ENCODE assay signal across 8 cellular contexts in the genomic region with DNA sequence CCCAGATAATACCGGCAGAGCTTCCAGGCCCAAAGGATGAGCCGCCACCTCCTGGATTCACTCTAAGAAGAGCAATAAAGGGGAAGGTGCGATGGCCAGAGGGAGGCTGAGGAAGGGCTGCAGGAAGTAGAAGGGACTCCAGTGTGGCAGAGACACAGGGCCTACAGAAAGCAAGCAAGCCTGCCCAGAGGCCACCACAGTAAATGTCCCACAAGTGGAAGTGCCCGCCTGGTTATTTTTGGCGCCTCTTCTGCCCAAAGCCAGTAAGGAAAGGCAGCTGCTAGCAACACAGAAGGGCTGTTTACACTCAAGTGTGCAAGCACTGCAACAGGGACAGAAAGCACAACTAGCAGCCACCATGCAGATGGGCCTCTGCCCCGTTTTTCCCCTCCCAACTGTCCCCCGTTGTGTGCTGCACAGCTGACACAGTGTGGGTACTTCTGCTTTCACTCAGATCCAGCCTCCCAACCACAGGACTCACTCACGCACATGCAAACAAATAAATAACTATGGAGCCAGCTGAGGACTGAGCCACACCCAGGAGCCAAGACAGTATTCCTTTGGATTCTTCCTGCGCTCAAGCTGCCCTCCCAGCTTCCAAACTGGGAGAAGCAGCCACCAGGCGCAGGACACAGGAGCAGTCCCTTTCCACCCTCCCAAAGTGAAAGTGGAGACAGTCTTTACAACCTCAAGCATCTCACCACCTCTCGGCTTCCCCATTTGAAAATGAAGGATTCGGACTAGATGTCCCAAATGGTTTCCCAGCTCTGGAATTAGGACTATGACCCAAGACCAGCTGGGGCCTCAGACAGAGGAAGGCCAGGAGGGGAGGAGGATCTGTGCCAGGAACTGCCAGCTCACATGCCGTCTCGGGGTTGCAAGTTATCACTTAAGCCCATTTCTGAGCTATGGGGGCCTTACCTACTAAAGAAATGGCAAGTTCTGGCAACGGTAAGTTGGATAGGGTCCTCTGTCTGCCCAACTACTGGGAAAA. TPM values are rescaled to one million over a fixed set of nuclear protein-coding genes. Genes with fewer than 3 reads are reported as not detected.
A peak's percentile ranks its signal among the peaks of the same experiment; 100 is the strongest.
DNase-seq lines count a peak whose midpoint lies in the region; ATAC-seq, FAIRE-seq and TF ChIP-seq lines count a peak whose summit lies in the region.

No MANE protein-coding gene starts in this region.

- H3K4me1 ChIP-seq in right atrium auricular region (peaks cover 0 to 99% of the 10 kb centered on the region in 2 donors), small intestine (ENCODE audit: control insufficient read depth in 2 of 2, insufficient read depth in 1 of 2, low read depth in 1 of 2, low read length in 1 of 2) (peaks cover 33 to 77% of the 10 kb centered on the region in 2 donors)

- peaks cover 46% of the 10 kb centered on the region for H3K36me3 Mint-ChIP-seq in activated naive CD8-positive, alpha-beta T cell treated with anti-CD3 and anti-CD28 coated beads for 36 hours

- WGBS in small intestine, 3 donors, result 11 to 19% (median 13%) methylated on average over 15 of the region's 15 CpGs

- H3K9me3 ChIP-seq in right atrium auricular region, result no peaks in the 10 kb centered on the region
- no peaks in the 10 kb centered on the region for H3K9me3 ChIP-seq in small intestine (ENCODE audit: control insufficient read depth, low read depth)

- DNase-seq in EH (ENCODE audit: low read depth) (peak; percentile 56), LNCaP clone FGC (ENCODE audit: low read depth) (no peak), right atrium auricular region (ENCODE audit: low spot score) (no peak), small intestine (peak; percentile 81), NCI-H1105 (lab: John Stamatoyannopoulos, UW) (no peak)
- DNase-seq in activated naive CD8-positive, alpha-beta T cell treated with anti-CD3 and anti-CD28 coated beads for 36 hours, result peak; percentile 71

- 0 out of 2 replicates have a peak overlapping the region, but pooled peaks have one; percentile 3 for H3K4me3 ChIP-seq in LNCaP clone FGC (ENCODE audit: low read depth, low read length)
- peak overlapping the region in 1 of 2 donors; percentile 24 for H3K4me3 ChIP-seq in right atrium auricular region
- H3K4me3 ChIP-seq in small intestine (ENCODE audit: low read depth in 1 of 2, low read length in 2 of 2), result peak overlapping the region; percentile 1 to 16

- H3K27me3 Mint-ChIP-seq in activated naive CD8-positive, alpha-beta T cell treated with anti-CD3 and anti-CD28 coated beads for 36 hours, result no peaks in the 10 kb centered on the region

- no peaks in the 10 kb centered on the region for H3K36me3 ChIP-seq in right atrium auricular region
- H3K36me3 ChIP-seq in small intestine (ENCODE audit: control insufficient read depth in 2 of 2, insufficient read depth in 2 of 2, low read length in 2 of 2), result no peaks in the 10 kb centered on the region

- peak overlapping the region; percentile 93 for H3K4me3 Mint-ChIP-seq in activated naive CD8-positive, alpha-beta T cell treated with anti-CD3 and anti-CD28 coated beads for 36 hours

- no peaks in the 10 kb centered on the region for H3K27me3 ChIP-seq in right atrium auricular region
- H3K27me3 ChIP-seq in small intestine (ENCODE audit: control insufficient read depth in 2 of 2, insufficient read depth in 2 of 2, low read length in 2 of 2), result no peaks in the 10 kb centered on the region

- FAIRE-seq in small intestine (lab: Jason Lieb, UNC), result no peak

- H3K27ac Mint-ChIP-seq in activated naive CD8-positive, alpha-beta T cell treated with anti-CD3 and anti-CD28 coated beads for 36 hours, result peak overlapping the region; percentile 97

- TF ChIP-seq CTCF in LNCaP clone FGC (IDR thresholded peaks at IDR 0.05; ENCODE audit: control insufficient read depth, extremely low read depth, insufficient read depth), result no peak
- no peak for TF ChIP-seq CTCF in right atrium auricular region (IDR thresholded peaks at IDR 0.05)

- no peaks in the 10 kb centered on the region for H3K9me3 Mint-ChIP-seq in activated naive CD8-positive, alpha-beta T cell treated with anti-CD3 and anti-CD28 coated beads for 36 hours

- H3K27ac ChIP-seq in right atrium auricular region (peak overlapping the region; percentile 89 to 99), small intestine (ENCODE audit: low read depth in 1 of 2, low read length in 1 of 2) (peak overlapping the region; percentile 91 to 97)

- H3K4me1 Mint-ChIP-seq in activated naive CD8-positive, alpha-beta T cell treated with anti-CD3 and anti-CD28 coated beads for 36 hours, result peaks cover 88% of the 10 kb centered on the region

- ATAC-seq in GM21360 (IDR thresholded peaks at IDR 0.05; ENCODE audit: unreplicated experiment) (peak; percentile 32), HG03520 (IDR thresholded peaks at IDR 0.05; ENCODE audit: unreplicated experiment) (no peak)

RNA-seq across cellular contexts. Expression of a gene that starts 40.0 kb away (rescaled TPM):
- total RNA-seq in activated naive CD8-positive, alpha-beta T cell treated with anti-CD3 and anti-CD28 coated beads for 36 hours, result 10 to 100 TPM; 26.6 to 28.3 TPM
- total RNA-seq in right atrium auricular region, result 10 to 100 TPM; 17.1 to 18.3 TPM
- polyA plus RNA-seq in small intestine, result 10 to 100 TPM; 10.8 to 23.5 (median 17.0) TPM

Comparison
In these comparisons a context has a peak if more than half of its experiments do, and no peak if none do; other contexts are left out.
1. DNase-seq: peak in EH (single experiment), activated naive CD8-positive, alpha-beta T cell treated with anti-CD3 and anti-CD28 coated beads for 36 hours (single experiment) and small intestine (single experiment); none in LNCaP clone FGC (single experiment), right atrium auricular region (single experiment) and NCI-H1105 (single experiment).